In the genomic region with DNA sequence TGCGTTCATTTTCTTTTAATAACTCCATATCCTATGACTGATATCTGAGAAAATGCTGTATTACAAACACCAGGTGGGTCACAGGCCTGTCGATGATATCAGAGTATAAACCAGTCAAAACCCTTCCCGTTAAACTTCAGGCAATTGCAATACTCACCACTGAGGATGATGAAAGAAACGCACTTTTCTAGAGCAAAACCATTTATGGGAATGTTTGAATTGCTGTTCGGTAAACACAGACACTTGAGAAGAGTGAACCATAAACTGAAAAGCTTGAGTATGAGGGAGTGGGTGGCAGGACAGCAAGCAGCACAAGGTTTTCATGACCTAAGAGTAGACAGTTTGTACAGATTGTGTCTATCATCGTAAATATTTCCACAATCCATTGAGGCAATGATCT, we compare ENCODE assay signal across 27 cellular contexts.
"Had no signal": no experiment of that assay in that cellular context is flagged by ENCODE, and none has a peak within 500 bp of the region (broad histone marks: within the 10 kb centered on the region; RNA-seq: fewer than 3 reads in every experiment).

No MANE protein-coding gene starts in this region.

- DNase-seq: activated B cell treated with CpG ODN at 0.5 μM for 24 hours; activated effector memory CD4-positive, alpha-beta T cell treated with Interleukin-2 at 50 U/mL for 16 hours; activated naive CD4-positive, alpha-beta T cell treated with Interleukin-2 at 50 U/mL for 16 hours; activated naive CD8-positive, alpha-beta T cell treated with anti-CD3 and anti-CD28 coated beads for 36 hours; activated T-cell treated with anti-CD3 and anti-CD28 coated beads for 4 hours; brain microvascular endothelial cell; caudate nucleus; cortex of kidney; effector memory CD8-positive, alpha-beta T cell; gastrocnemius medialis; glutamatergic neuron; left cardiac atrium; left ventricle myocardium superior; midbrain; naive thymus-derived CD4-positive, alpha-beta T cell; psoas muscle; stimulated activated CD4-positive, alpha-beta T cell treated with anti-CD3 and anti-CD28 coated beads, Interleukin-1b, Interleukin-23, amount 100 ng/mL, for 48 hours; stimulated activated naive B cell treated with anti-CD40 and anti-IgM and Interleukin-4, amounts not matched to agents 10 μg/mL and 1 μg/mL and 100 μg/mL, for 72 hours; stomach; T-helper 1 cell; thyroid gland; upper lobe of right lung had no signal

- H3K4me2 ChIP-seq: smooth muscle cell had no signal

- H3K36me3 ChIP-seq: ascending aorta, brain microvascular endothelial cell, esophagus muscularis mucosa, gastrocnemius medialis, stomach, thyroid gland, upper lobe of right lung had no signal

- H3K4me1 ChIP-seq: ascending aorta, esophagus muscularis mucosa, gastrocnemius medialis, parathyroid adenoma, psoas muscle, stomach, thyroid gland, upper lobe of right lung had no signal

- FAIRE-seq: keratinocyte had no signal

- H3K27me3 ChIP-seq: ascending aorta, brain microvascular endothelial cell, esophagus muscularis mucosa, gastrocnemius medialis, stomach, thyroid gland, upper lobe of right lung had no signal

- H3K27ac ChIP-seq: ascending aorta, brain microvascular endothelial cell, esophagus muscularis mucosa, gastrocnemius medialis, parathyroid adenoma, psoas muscle, stomach, thyroid gland, upper lobe of right lung had no signal

- H2AFZ ChIP-seq: parathyroid adenoma had no signal

- H3K79me2 ChIP-seq: parathyroid adenoma had no signal

- H3K9me3 ChIP-seq: esophagus muscularis mucosa, gastrocnemius medialis, psoas muscle, thyroid gland, upper lobe of right lung had no signal

- H3K4me3 ChIP-seq: ascending aorta, esophagus muscularis mucosa, gastrocnemius medialis, psoas muscle, smooth muscle cell, stomach, thyroid gland, upper lobe of right lung had no signal
